ENCODE assay signal across 17 cellular contexts in the genomic region with DNA sequence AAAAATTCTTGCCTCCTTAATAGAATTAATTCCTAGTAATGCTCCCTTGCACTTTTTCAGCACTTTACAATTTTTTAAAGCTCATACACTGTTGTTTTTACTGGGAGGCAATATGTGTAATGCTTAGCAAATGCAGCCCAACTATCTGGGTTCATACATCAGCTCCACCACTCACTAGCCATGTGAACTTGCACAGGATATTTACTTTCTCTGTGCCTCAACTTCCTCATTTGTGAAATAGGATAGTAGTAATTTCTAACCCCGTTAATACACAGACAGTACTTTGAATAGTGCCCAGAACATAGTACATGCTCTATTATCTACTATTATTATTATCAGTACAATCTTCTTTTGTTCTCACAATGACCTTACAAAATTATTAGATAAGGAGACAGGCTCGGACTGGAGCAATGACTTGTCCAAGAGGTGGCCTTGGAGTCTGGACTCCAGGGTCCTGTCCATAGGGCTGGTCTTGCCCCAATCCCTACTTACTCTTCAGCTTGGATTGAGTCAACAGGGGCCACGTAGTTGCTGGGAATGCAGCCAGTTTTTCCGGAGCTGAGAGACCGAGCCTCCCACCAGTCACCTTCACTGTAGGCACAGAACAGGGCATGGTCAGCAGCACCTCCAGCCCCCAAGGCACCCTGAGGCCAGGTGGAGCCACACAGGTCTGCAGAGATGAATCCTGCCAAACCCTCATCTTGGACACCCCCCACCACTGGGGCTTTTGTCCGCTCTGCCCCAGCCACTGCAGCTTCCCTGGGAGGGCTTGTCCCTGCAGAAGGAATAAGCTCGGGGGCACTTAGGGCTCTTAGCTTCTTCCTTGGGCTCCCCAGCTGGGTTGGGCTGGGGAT. TPM values are rescaled to one million over a fixed set of nuclear protein-coding genes. Genes with fewer than 3 reads are reported as not detected.
DNase-seq lines count a peak whose midpoint lies in the region; ATAC-seq, FAIRE-seq and TF ChIP-seq lines count a peak whose summit lies in the region.
"Had no signal": no experiment of that assay in that cellular context is flagged by ENCODE, and none has a peak within 500 bp of the region (broad histone marks: within the 10 kb centered on the region; RNA-seq: fewer than 3 reads in every experiment).

No MANE protein-coding gene starts in this region.

- no peak for FAIRE-seq in H1 (lab: Jason Lieb, UNC)
- FAIRE-seq: A549 had no signal

- peak overlapping the region; percentile 5 for H4K91ac ChIP-seq in H1 (replicated peaks; ENCODE audit: insufficient read length, low read length)

- H3K23ac ChIP-seq in H1 (ENCODE audit: insufficient read length): no peak overlapping the region

- DNase-seq in SIG-M5 treated with dmso at 0.1 percent for 504 hours (lab: John Stamatoyannopoulos, UW; ENCODE audit: unreplicated experiment): peak; percentile 37
- no peak for DNase-seq in SIG-M5 (lab: John Stamatoyannopoulos, UW)
- DNase-seq in RWPE2 (ENCODE audit: low spot score): no peak
- DNase-seq in H1 (ENCODE audit: low read depth in 1 of 2, low spot score in 2 of 2): no peak
- DNase-seq in testis: peak; percentile 72
- DNase-seq in Ammon's horn (ENCODE audit: low spot score): no peak
- no peak for DNase-seq in CD4-positive, alpha-beta memory T cell
- DNase-seq: activated CD8-positive, alpha-beta T cell treated with anti-CD3 and anti-CD28 coated beads for 36 hours; activated gamma-delta T cell treated with Interleukin-2 at 50 U/mL for 16 hours; Calu3; esophagus squamous epithelium; NCI-H2171 had no signal

- H3K4me2 ChIP-seq in H1 (ENCODE audit: insufficient read depth in 1 of 2, low read depth in 2 of 2, low read length in 2 of 2): no peak overlapping the region
- H3K4me2 ChIP-seq: A549 had no signal

- no peak overlapping the region for H2BK20ac ChIP-seq in H1 (ENCODE audit: low read length)

- H3K27ac Mint-ChIP-seq in CD4-positive, alpha-beta memory T cell: peak overlapping the region in 1 of 7 donors; percentile 38
- H3K27ac Mint-ChIP-seq in activated T-helper 17 cell treated with anti-CD3 and anti-CD28 coated beads, Interleukin-2, amount 50 U/mL, for 72 hours: no peak overlapping the region
- H3K27ac Mint-ChIP-seq: activated CD8-positive, alpha-beta T cell treated with anti-CD3 and anti-CD28 coated beads for 36 hours; T-helper 1 cell treated with Interleukin-12 subunit alpha and Interleukin-12 subunit beta and Interleukin-4 antibody, amounts not matched to agents 30 μg/mL and 1 μg/mL, for 36 hours had no signal

- H3K79me1 ChIP-seq in H1 (ENCODE audit: low read depth, low read length): peaks cover 3% of the 10 kb centered on the region; the same call in 1 of the 2 replicates

- no peaks in the 10 kb centered on the region for H3K23me2 ChIP-seq in H1 (ENCODE audit: low read depth, low read length)

- peak overlapping the region; percentile 29; the same call in 1 of the 2 replicates for H2BK5ac ChIP-seq in H1 (ENCODE audit: low read depth, low read length)

- H2AFZ ChIP-seq in H1 (ENCODE audit: low read length): no peak overlapping the region
- H2AFZ ChIP-seq: parathyroid adenoma had no signal

- H3K27me3 ChIP-seq in RWPE2 (ENCODE audit: insufficient read depth, poor library complexity, severe bottlenecking): no peaks in the 10 kb centered on the region
- peaks cover 0 to under 1% (median under 1%) of the 10 kb centered on the region in 4 experiments; a peak in 1 of 7 replicates for H3K27me3 ChIP-seq in H1 (replicated peaks in 1 of 4; ENCODE audit: control insufficient read depth in 3 of 4, extremely low read depth in 1 of 4, insufficient read depth in 3 of 4, low read length in 3 of 4)
- no peaks in the 10 kb centered on the region for H3K27me3 ChIP-seq in testis
- no peaks in the 10 kb centered on the region for H3K27me3 ChIP-seq in CD4-positive, alpha-beta memory T cell (ENCODE audit: insufficient read depth, low read length)
- H3K27me3 ChIP-seq: esophagus squamous epithelium had no signal

- TF ChIP-seq EP300 in H1 (IDR thresholded peaks at IDR 0.05; ENCODE audit: borderline replicate concordance in 1 of 2, low read depth in 2 of 2, low read length in 2 of 2): no peak

- H3K4me1 ChIP-seq in RWPE2 (ENCODE audit: insufficient read depth, poor library complexity, severe bottlenecking) (peaks cover 4% of the 10 kb centered on the region), H1 (replicated peaks in 1 of 4; ENCODE audit: control insufficient read depth in 3 of 4, insufficient read depth in 4 of 4, low read length in 3 of 4) (peaks cover 0 to 16% (median 10%) of the 10 kb centered on the region in 4 experiments; a peak in 6 of 7 replicates), testis (peaks cover 6% of the 10 kb centered on the region)
- peaks cover 52% of the 10 kb centered on the region for H3K4me1 ChIP-seq in CD4-positive, alpha-beta memory T cell (ENCODE audit: insufficient read depth, low read length)
- H3K4me1 ChIP-seq: parathyroid adenoma had no signal

- intact Hi-C loops in testis (cut with DNase I; ENCODE audit: low total_unique reads): no loop called here
- intact Hi-C loops in CD4-positive, alpha-beta memory T cell (cut with micrococcal nuclease): no loop called here

- H3K36me3 ChIP-seq in RWPE2 (ENCODE audit: low read depth): no peaks in the 10 kb centered on the region
- no peaks in the 10 kb centered on the region for H3K36me3 ChIP-seq in H1 (ENCODE audit: control insufficient read depth in 2 of 4, insufficient read depth in 4 of 4, low read length in 3 of 4)
- H3K36me3 ChIP-seq in testis (ENCODE audit: low read depth, missing control alignments): no peaks in the 10 kb centered on the region
- H3K36me3 ChIP-seq in CD4-positive, alpha-beta memory T cell (ENCODE audit: insufficient read depth, low read length): no peaks in the 10 kb centered on the region
- H3K36me3 ChIP-seq: esophagus squamous epithelium had no signal

- H2BK12ac ChIP-seq in H1 (ENCODE audit: low read depth, low read length): peak overlapping the region; percentile 11; the same call in 1 of the 2 replicates

- H2BK120ac ChIP-seq in H1 (replicated peaks; ENCODE audit: low read depth, low read length): no peak overlapping the region

- no peak overlapping the region for H2AK5ac ChIP-seq in H1 (ENCODE audit: low read depth, low read length)

- CTCF ChIA-PET in H1 (lab: Charles Lee; ENCODE audit: partially characterized antibody): interaction anchor here (0.7 to 37.8 kb wide), 7 partner anchors 10 to 295 kb away, joined by 3 to 1807 read pairs (median 9); a partner anchor contains a TSS
- CTCF ChIA-PET in CD4-positive, alpha-beta memory T cell (lab: Charles Lee; ENCODE audit: partially characterized antibody): interaction anchor here (0.7 to 18.9 kb wide), 7 partner anchors 8 to 326 kb away, joined by 3 to 550 read pairs (median 3); a partner anchor contains a TSS

- 85% methylated on average over 7 of the region's 7 CpGs; no CpG with 5 or more reads in 1 of the 2 experiments for WGBS in H1 (ENCODE audit: extremely low coverage in 1 of 2, insufficient coverage in 1 of 2, insufficient read length in 1 of 2, insufficient replicate concordance in 2 of 2, low coverage in 1 of 2, low lambda C conversion rate in 2 of 2, missing lambda C conversion rate in 1 of 2), 2 experiments
- 53 to 64% methylated on average over 4 to 7 of the region's 7 CpGs for WGBS in testis, 2 donors

- no peaks in the 10 kb centered on the region for H3K9me3 Mint-ChIP-seq in CD4-positive, alpha-beta memory T cell
- no peaks in the 10 kb centered on the region for H3K9me3 Mint-ChIP-seq in activated T-helper 17 cell treated with anti-CD3 and anti-CD28 coated beads, Interleukin-2, amount 50 U/mL, for 72 hours
- H3K9me3 Mint-ChIP-seq: activated CD8-positive, alpha-beta T cell treated with anti-CD3 and anti-CD28 coated beads for 36 hours; T-helper 1 cell treated with Interleukin-12 subunit alpha and Interleukin-12 subunit beta and Interleukin-4 antibody, amounts not matched to agents 30 μg/mL and 1 μg/mL, for 36 hours had no signal

- H3K56ac ChIP-seq in H1 (replicated peaks; ENCODE audit: insufficient read length, low read depth, low read length): no peak overlapping the region

- H4K20me1 ChIP-seq in H1 (replicated peaks in 1 of 2; ENCODE audit: control insufficient read depth in 1 of 2, insufficient read depth in 2 of 2, low read length in 2 of 2): peaks cover 0 to 1% of the 10 kb centered on the region in 2 experiments

- H3K9me3 ChIP-seq in RWPE2 (ENCODE audit: severe bottlenecking): no peaks in the 10 kb centered on the region
- H3K9me3 ChIP-seq in H1 (ENCODE audit: insufficient read depth in 2 of 2, low read depth in 1 of 2, low read length in 1 of 2): no peaks in the 10 kb centered on the region
- H3K9me3 ChIP-seq in testis: no peaks in the 10 kb centered on the region
- no peaks in the 10 kb centered on the region for H3K9me3 ChIP-seq in CD4-positive, alpha-beta memory T cell (ENCODE audit: control insufficient read depth in 1 of 2, low read length in 2 of 2)
- H3K9me3 ChIP-seq: A549, esophagus squamous epithelium had no signal

- ATAC-seq in RWPE2 (ENCODE audit: low read depth): peak; percentile 66
- no peak for ATAC-seq in activated T-helper 17 cell treated with anti-CD3 and anti-CD28 coated beads, Interleukin-2, amount 50 U/mL, for 72 hours (replicated peaks)
- ATAC-seq: activated CD8-positive, alpha-beta T cell treated with anti-CD3 and anti-CD28 coated beads for 36 hours had no signal

- H3K18ac ChIP-seq in H1 (ENCODE audit: extremely low read depth, low read length): peak overlapping the region; percentile 53; the same call in 1 of the 2 replicates

- H3K4me3 Mint-ChIP-seq in CD4-positive, alpha-beta memory T cell: no peak overlapping the region
- H3K4me3 Mint-ChIP-seq in activated T-helper 17 cell treated with anti-CD3 and anti-CD28 coated beads, Interleukin-2, amount 50 U/mL, for 72 hours: no peak overlapping the region
- H3K4me3 Mint-ChIP-seq: activated CD8-positive, alpha-beta T cell treated with anti-CD3 and anti-CD28 coated beads for 36 hours; T-helper 1 cell treated with Interleukin-12 subunit alpha and Interleukin-12 subunit beta and Interleukin-4 antibody, amounts not matched to agents 30 μg/mL and 1 μg/mL, for 36 hours had no signal

- TF ChIP-seq RAD21 in H1 (IDR thresholded peaks at IDR 0.05 in 1 of 2, conservative IDR thresholded peaks at IDR 0.05 in 1 of 2; ENCODE audit: low read depth in 2 of 2, low read length in 2 of 2): no peak

- H3K36me3 Mint-ChIP-seq in CD4-positive, alpha-beta memory T cell: no peaks in the 10 kb centered on the region
- H3K36me3 Mint-ChIP-seq in activated T-helper 17 cell treated with anti-CD3 and anti-CD28 coated beads, Interleukin-2, amount 50 U/mL, for 72 hours (ENCODE audit: low read depth): no peaks in the 10 kb centered on the region

- TF ChIP-seq POLR2A in H1 (IDR thresholded peaks at IDR 0.05; ENCODE audit: control extremely low read depth in 1 of 2, low read depth in 2 of 2, low read length in 2 of 2) (no peak), testis (IDR thresholded peaks at IDR 0.05) (no peak)

- no peak for TF ChIP-seq CTCF in RWPE2 (IDR thresholded peaks at IDR 0.05; ENCODE audit: poor library complexity, severe bottlenecking)
- no peak for TF ChIP-seq CTCF in H1 (IDR thresholded peaks at IDR 0.05; ENCODE audit: control extremely low read depth in 1 of 3, insufficient read depth in 1 of 3, low read depth in 1 of 3, low read length in 3 of 3)
- no peak for TF ChIP-seq CTCF in testis (IDR thresholded peaks at IDR 0.05)

- no peak overlapping the region for H4K5ac ChIP-seq in H1 (ENCODE audit: insufficient read length, low read depth, low read length)

- H3K4me3 ChIP-seq in RWPE2 (ENCODE audit: severe bottlenecking) (no peak overlapping the region), H1 (ENCODE audit: extremely low read depth in 1 of 4, insufficient read depth in 2 of 4, low read depth in 3 of 4, low read length in 4 of 4) (no peak overlapping the region), testis (no peak overlapping the region)
- no peak overlapping the region for H3K4me3 ChIP-seq in CD4-positive, alpha-beta memory T cell (ENCODE audit: low read length in 2 of 2)
- H3K4me3 ChIP-seq: A549, esophagus squamous epithelium had no signal

- H4K8ac ChIP-seq in H1 (ENCODE audit: extremely low read depth, insufficient read depth, low read length): no peak overlapping the region

- H3K27ac ChIP-seq in RWPE2 (ENCODE audit: poor library complexity, severe bottlenecking) (no peak overlapping the region), H1 (ENCODE audit: low read depth, low read length) (no peak overlapping the region), testis (no peak overlapping the region)
- no peak overlapping the region for H3K27ac ChIP-seq in CD4-positive, alpha-beta memory T cell (ENCODE audit: low read depth, low read length)
- H3K27ac ChIP-seq: A549, esophagus squamous epithelium, parathyroid adenoma had no signal

- no peak overlapping the region for H3K9ac ChIP-seq in H1 (replicated peaks in 1 of 4; ENCODE audit: extremely low read depth in 1 of 4, low read depth in 3 of 4, low read length in 3 of 4)
- H3K9ac ChIP-seq: parathyroid adenoma had no signal

- no peaks in the 10 kb centered on the region for H3K27me3 Mint-ChIP-seq in CD4-positive, alpha-beta memory T cell
- no peaks in the 10 kb centered on the region for H3K27me3 Mint-ChIP-seq in activated T-helper 17 cell treated with anti-CD3 and anti-CD28 coated beads, Interleukin-2, amount 50 U/mL, for 72 hours
- H3K27me3 Mint-ChIP-seq: activated CD8-positive, alpha-beta T cell treated with anti-CD3 and anti-CD28 coated beads for 36 hours had no signal

- H3K79me2 ChIP-seq in H1 (ENCODE audit: control insufficient read depth in 1 of 2, insufficient read depth in 2 of 2, low read length in 2 of 2): no peaks in the 10 kb centered on the region
- H3K79me2 ChIP-seq: parathyroid adenoma had no signal

- H3K4me1 Mint-ChIP-seq in CD4-positive, alpha-beta memory T cell: peaks cover 33 to 41% (median 36%) of the 10 kb centered on the region in 4 donors
- H3K4me1 Mint-ChIP-seq in activated T-helper 17 cell treated with anti-CD3 and anti-CD28 coated beads, Interleukin-2, amount 50 U/mL, for 72 hours: peaks cover 18% of the 10 kb centered on the region

- POLR2A ChIA-PET in H1 (lab: Charles Lee; ENCODE audit: partially characterized antibody): interaction anchor here (1.0 kb wide), 1 partner anchor 12 kb away, joined by 3 read pairs; no protein-coding TSS in a partner anchor
- POLR2A ChIA-PET in CD4-positive, alpha-beta memory T cell (lab: Charles Lee; ENCODE audit: partially characterized antibody): interaction anchor here (1.3 kb wide), 1 partner anchor 9 kb away, joined by 3 read pairs; no protein-coding TSS in a partner anchor

- H2BK15ac ChIP-seq in H1 (ENCODE audit: low read length): no peak overlapping the region

- H3K14ac ChIP-seq in H1 (ENCODE audit: insufficient read length): no peak overlapping the region

- H3K4ac ChIP-seq in H1 (replicated peaks; ENCODE audit: insufficient read length, low read depth, low read length): no peak overlapping the region

RNA-seq across cellular contexts. Expression of a gene that starts 13.7 kb away (rescaled TPM):
- total RNA-seq in H1 (2021; fragmentation: NEBNext Ultra II Directional; extraction: Animal tissue kit (Norgen Biotek cat#: 25700)): 0.22 and 0.36 TPM in 2 replicates
- 0.86 and 0.95 TPM in 2 replicates for polyA plus RNA-seq in H1 (2011; rRNA removed)
- polyA plus RNA-seq in H1 (2011; cell fraction: cytosol; rRNA removed): 0.62 TPM
- 1.6 TPM for polyA plus RNA-seq in H1 (2011; cell fraction: nucleus; rRNA removed)
- polyA plus RNA-seq in H1 (2012, experiment 1 of 2): 0.39 to 0.50 TPM (median 0.42 TPM) in 3 of 4 replicates, not detected in the other
- polyA plus RNA-seq in H1 (2012, experiment 2 of 2): 0.18 TPM
- 0.34 TPM for polyA plus RNA-seq in H1 (2013, experiment 1 of 2)
- polyA plus RNA-seq in H1 (2013, experiment 2 of 2): 0.33 TPM
- 0.57 and 1.2 TPM in 2 replicates for polyA minus RNA-seq in H1 (2011; rRNA and poly(A)+ RNA removed)
- polyA minus RNA-seq in H1 (2011; cell fraction: cytosol; rRNA and poly(A)+ RNA removed): not detected
- 0.60 TPM for polyA minus RNA-seq in H1 (2011; cell fraction: nucleus; rRNA and poly(A)+ RNA removed)
- 10 to 100 TPM in 1 of 2 donors, 1 to 10 TPM in 1; 10.0 to 10.2 TPM for total RNA-seq in testis
- 5.2 TPM for polyA plus RNA-seq in testis (ENCODE audit: insufficient read depth, low read depth, low replicate concordance)
- total RNA-seq in CD4-positive, alpha-beta memory T cell: 1 to 10 TPM; 2.7 to 2.9 TPM
- under 1 TPM; 0.12 to 0.15 TPM for polyA plus RNA-seq in CD4-positive, alpha-beta memory T cell
- 1 to 10 TPM in 1 of 2 donors, not detected in 1; 1.2 TPM for total RNA-seq in activated T-helper 17 cell treated with anti-CD3 and anti-CD28 coated beads, Interleukin-2, amount 50 U/mL, for 72 hours
- total RNA-seq: Calu3, LHCN-M2 had no signal
- polyA plus RNA-seq: A549 had no signal

RNA-seq across cellular contexts. Expression of a gene that starts 17.4 kb away (rescaled TPM):
- 35.1 and 39.4 TPM in 2 replicates for total RNA-seq in H1 (2021; fragmentation: NEBNext Ultra II Directional; extraction: Animal tissue kit (Norgen Biotek cat#: 25700))
- 4.4 and 8.6 TPM in 2 replicates for polyA plus RNA-seq in H1 (2011; rRNA removed)
- polyA plus RNA-seq in H1 (2011; cell fraction: cytosol; rRNA removed): 3.3 TPM
- 17.1 TPM for polyA plus RNA-seq in H1 (2011; cell fraction: nucleus; rRNA removed)
- 18.4 to 23.0 TPM (median 21.1 TPM) in 4 replicates for polyA plus RNA-seq in H1 (2012, experiment 1 of 2)
- polyA plus RNA-seq in H1 (2012, experiment 2 of 2): 17.0 TPM
- polyA plus RNA-seq in H1 (2013, experiment 1 of 2): 11.2 TPM
- 11.1 TPM for polyA plus RNA-seq in H1 (2013, experiment 2 of 2)
- 4.4 and 6.1 TPM in 2 replicates for polyA minus RNA-seq in H1 (2011; rRNA and poly(A)+ RNA removed)
- polyA minus RNA-seq in H1 (2011; cell fraction: cytosol; rRNA and poly(A)+ RNA removed): 11.9 TPM
- polyA minus RNA-seq in H1 (2011; cell fraction: nucleus; rRNA and poly(A)+ RNA removed): 10.5 TPM
- total RNA-seq in testis: 10 to 100 TPM; 73.7 to 86.8 TPM
- 32.5 TPM for polyA plus RNA-seq in testis (ENCODE audit: insufficient read depth, low read depth, low replicate concordance)
- 10 to 100 TPM; 18.4 to 19.2 TPM for total RNA-seq in CD4-positive, alpha-beta memory T cell
- polyA plus RNA-seq in CD4-positive, alpha-beta memory T cell: 1 to 10 TPM in 1 of 2 donors, under 1 TPM in 1; 0.02 to 1.7 TPM
- 10 to 100 TPM; 13.3 to 22.3 TPM for total RNA-seq in activated T-helper 17 cell treated with anti-CD3 and anti-CD28 coated beads, Interleukin-2, amount 50 U/mL, for 72 hours

RNA-seq across cellular contexts. Expression of a gene that starts 50.7 kb away (rescaled TPM):
- 4.9 and 6.1 TPM in 2 replicates for total RNA-seq in H1 (2021; fragmentation: NEBNext Ultra II Directional; extraction: Animal tissue kit (Norgen Biotek cat#: 25700))
- polyA plus RNA-seq in H1 (2011; rRNA removed) (13.0 and 13.2 TPM in 2 replicates), testis (ENCODE audit: insufficient read depth, low read depth, low replicate concordance) (88.9 TPM)
- 12.3 TPM for polyA plus RNA-seq in H1 (2011; cell fraction: cytosol; rRNA removed)
- 8.3 TPM for polyA plus RNA-seq in H1 (2011; cell fraction: nucleus; rRNA removed)
- polyA plus RNA-seq in H1 (2012, experiment 1 of 2): 9.7 to 19.5 TPM (median 15.7 TPM) in 4 replicates
- 15.5 TPM for polyA plus RNA-seq in H1 (2012, experiment 2 of 2)
- polyA plus RNA-seq in H1 (2013, experiment 1 of 2): 9.2 TPM
- 11.9 TPM for polyA plus RNA-seq in H1 (2013, experiment 2 of 2)
- polyA minus RNA-seq in H1 (2011; rRNA and poly(A)+ RNA removed): 0.79 and 1.7 TPM in 2 replicates
- polyA minus RNA-seq in H1 (2011; cell fraction: cytosol; rRNA and poly(A)+ RNA removed): 2.9 TPM
- 1.9 TPM for polyA minus RNA-seq in H1 (2011; cell fraction: nucleus; rRNA and poly(A)+ RNA removed)
- 100 to 1,000 TPM; 120 to 288 TPM for total RNA-seq in testis
- total RNA-seq in CD4-positive, alpha-beta memory T cell: 10 to 100 TPM; 23.0 to 24.9 TPM
- polyA plus RNA-seq in CD4-positive, alpha-beta memory T cell: 100 to 1,000 TPM in 1 of 2 donors, 10 to 100 TPM in 1; 61.6 to 139 TPM
- 10 to 100 TPM; 32.3 to 43.7 TPM for total RNA-seq in activated T-helper 17 cell treated with anti-CD3 and anti-CD28 coated beads, Interleukin-2, amount 50 U/mL, for 72 hours

Comparison
In these comparisons a context has a peak if more than half of its experiments do, and no peak if none do; other contexts are left out.
1. DNase-seq: peak in SIG-M5 treated with dmso at 0.1 percent for 504 hours (single experiment) and testis (single experiment); none in SIG-M5 (single experiment), RWPE2 (single experiment), H1 (0 of 2), Ammon's horn (single experiment) and CD4-positive, alpha-beta memory T cell (0 of 5).